Comparison of ENCODE assay signal across 23 cellular contexts in genomic region chr15:86256628-86257027, GRCh38.
A peak's percentile ranks its signal among the peaks of the same experiment; 100 is the strongest.
DNase-seq lines count a peak whose midpoint lies in the region; ATAC-seq and TF ChIP-seq lines count a peak whose summit lies in the region.
"Had no signal": no experiment of that assay in that cellular context is flagged by ENCODE, and none has a peak within 500 bp of the region (broad histone marks: within the 10 kb centered on the region; RNA-seq: fewer than 3 reads in every experiment).

No MANE protein-coding gene starts in this region.

- no peaks in the 10 kb centered on the region for H3K36me3 Mint-ChIP-seq in endodermal cell (ENCODE audit: low read depth)
- H3K36me3 Mint-ChIP-seq: CD14-positive monocyte; CD4-positive, alpha-beta memory T cell; CD4-positive, CD25-positive, alpha-beta regulatory T cell; CD8-positive, alpha-beta memory T cell had no signal

- WGBS in SK-N-SH (ENCODE audit: low lambda C conversion rate): 51% methylated on average over 6 of the region's 6 CpGs
- WGBS in endodermal cell (ENCODE audit: insufficient coverage in 1 of 2, insufficient read length in 1 of 2), 2 experiments: 67 to 79% methylated on average over 3 to 6 of the region's 6 CpGs

- no peak overlapping the region for H3K4me2 ChIP-seq in SK-N-SH
- H3K4me2 ChIP-seq: BLaER1 had no signal

- H3K4me3 ChIP-seq in SK-N-SH (ENCODE audit: low read depth in 2 of 2, low read length in 1 of 2) (no peak overlapping the region), endodermal cell (ENCODE audit: low read length) (no peak overlapping the region)
- H3K4me3 ChIP-seq: BLaER1, GM12878 had no signal

- H3K36me3 ChIP-seq in SK-N-SH (replicated peaks in 1 of 2; ENCODE audit: control insufficient read depth in 1 of 2, insufficient read depth in 2 of 2, low read length in 1 of 2): no peaks in the 10 kb centered on the region
- no peaks in the 10 kb centered on the region for H3K36me3 ChIP-seq in endodermal cell (ENCODE audit: control insufficient read depth, insufficient read depth, low read length)
- H3K36me3 ChIP-seq: BE2C, BLaER1 had no signal

- no peak for TF ChIP-seq CTCF in SK-N-SH (IDR thresholded peaks at IDR 0.05)
- peak; percentile 39 for TF ChIP-seq CTCF in endodermal cell (conservative IDR thresholded peaks at IDR 0.05)
- no peak for TF ChIP-seq CTCF in foreskin keratinocyte (conservative IDR thresholded peaks at IDR 0.05)

- no peaks in the 10 kb centered on the region for H3K27me3 Mint-ChIP-seq in endodermal cell (ENCODE audit: insufficient read depth)

- no peak; the same call in 1 of the 2 replicates for TF ChIP-seq RAD21 in SK-N-SH (IDR thresholded peaks at IDR 0.05; ENCODE audit: low read length)

- no peaks in the 10 kb centered on the region for H3K9me3 ChIP-seq in SK-N-SH
- H3K9me3 ChIP-seq in endodermal cell (ENCODE audit: control insufficient read depth, low read length): no peaks in the 10 kb centered on the region
- H3K9me3 ChIP-seq: BE2C, BLaER1 had no signal

- no peak overlapping the region for H2AFZ ChIP-seq in SK-N-SH (ENCODE audit: low read depth)

- CTCF ChIA-PET in SK-N-SH (lab: Yijun Ruan, JAX): interaction anchor here (0.7 to 2.1 kb wide), 4 partner anchors 12 to 38 kb away, joined by 3 to 7 read pairs (median 3); no protein-coding TSS in a partner anchor

- H3K27me3 ChIP-seq in SK-N-SH (ENCODE audit: insufficient read depth) (no peaks in the 10 kb centered on the region; the same call in 1 of the 2 replicates), endodermal cell (ENCODE audit: control insufficient read depth, insufficient read depth, low read length, poor library complexity, severe bottlenecking) (no peaks in the 10 kb centered on the region), foreskin keratinocyte (no peaks in the 10 kb centered on the region)
- H3K27me3 ChIP-seq: BE2C, BLaER1 had no signal

- H3K27ac Mint-ChIP-seq in endodermal cell: no peak overlapping the region
- H3K27ac Mint-ChIP-seq: CD14-positive monocyte; CD4-positive, alpha-beta memory T cell; CD4-positive, CD25-positive, alpha-beta regulatory T cell; CD8-positive, alpha-beta memory T cell had no signal

- H3K27ac ChIP-seq in SK-N-SH (ENCODE audit: low read depth in 2 of 2, low read length in 1 of 2) (no peak overlapping the region), endodermal cell (ENCODE audit: low read depth, low read length) (no peak overlapping the region), foreskin keratinocyte (no peak overlapping the region)
- H3K27ac ChIP-seq: 22Rv1, BLaER1 had no signal

- H3K4me3 Mint-ChIP-seq in endodermal cell: no peak overlapping the region
- H3K4me3 Mint-ChIP-seq: CD14-positive monocyte; CD4-positive, alpha-beta memory T cell; CD4-positive, CD25-positive, alpha-beta regulatory T cell; CD8-positive, alpha-beta memory T cell had no signal

- no peaks in the 10 kb centered on the region for H3F3A ChIP-seq in SK-N-SH (replicated peaks; ENCODE audit: insufficient read depth)

- ATAC-seq in SK-N-SH treated with all-trans-retinoic acid at 6 μM for 48 hours: no peak
- no peak for ATAC-seq in foreskin keratinocyte
- ATAC-seq: GM12878 had no signal

- POLR2A ChIA-PET in SK-N-SH (lab: Yijun Ruan, JAX): no interaction called here

- H3K4me1 ChIP-seq in SK-N-SH (ENCODE audit: control insufficient read depth in 1 of 2, insufficient read depth in 2 of 2, low read depth in 1 of 2, low read length in 1 of 2) (peaks cover 0 to 3% of the 10 kb centered on the region in 2 experiments; a peak in 1 of 4 replicates), endodermal cell (ENCODE audit: control insufficient read depth, insufficient read depth, low read length) (peaks cover 6% of the 10 kb centered on the region), foreskin keratinocyte (no peaks in the 10 kb centered on the region)
- H3K4me1 ChIP-seq: BE2C, BLaER1 had no signal

- no peaks in the 10 kb centered on the region for H3K79me2 ChIP-seq in SK-N-SH (ENCODE audit: insufficient read depth)

- H3K9ac ChIP-seq in SK-N-SH (no peak overlapping the region), endodermal cell (ENCODE audit: extremely low read depth, low read length, poor library complexity, severe bottlenecking) (no peak overlapping the region)
- H3K9ac ChIP-seq: BLaER1 had no signal

- H3K4me1 Mint-ChIP-seq in endodermal cell: peaks cover 10% of the 10 kb centered on the region
- H3K4me1 Mint-ChIP-seq: CD14-positive monocyte; CD4-positive, alpha-beta memory T cell; CD4-positive, CD25-positive, alpha-beta regulatory T cell; CD8-positive, alpha-beta memory T cell had no signal

- no peaks in the 10 kb centered on the region for H3K9me2 ChIP-seq in SK-N-SH

- H3K9me3 Mint-ChIP-seq in endodermal cell: no peaks in the 10 kb centered on the region
- H3K9me3 Mint-ChIP-seq: CD8-positive, alpha-beta memory T cell had no signal

- peak; percentile 64 for DNase-seq in SK-N-SH
- no peak for DNase-seq in endodermal cell
- no peak for DNase-seq in foreskin keratinocyte
- no peak for DNase-seq in 8988T
- DNase-seq: ACHN; BE2C; C1 segment of cervical spinal cord; CD4-positive, alpha-beta memory T cell; CD4-positive, CD25-positive, alpha-beta regulatory T cell; CD8-positive, alpha-beta memory T cell; COR-L47; DMS 273 treated with DMSO at 0.1 percent for 48 hours; DMS153; DMS53; DMS79; DND-41; EL; GDM1 had no signal

- no peaks in the 10 kb centered on the region for H4K20me1 ChIP-seq in SK-N-SH (ENCODE audit: insufficient read depth)
- H4K20me1 ChIP-seq: BLaER1 had no signal

- TF ChIP-seq EP300 in SK-N-SH (IDR thresholded peaks at IDR 0.05; ENCODE audit: borderline replicate concordance in 1 of 2, low read depth in 1 of 2, low read length in 1 of 2): no peak

TF ChIP-seq in SK-N-SH, 30 proteins besides CTCF, POLR2A, EP300 and RAD21:
- TF ChIP-seq MAX (IDR thresholded peaks at IDR 0.05; ENCODE audit: low read depth) (no peak), SIN3A (IDR thresholded peaks at IDR 0.05; ENCODE audit: borderline replicate concordance, low read depth, low read length) (no peak), GATA2 (CRISPR knock-in tag; IDR thresholded peaks at IDR 0.05) (peak; percentile 83)

TF ChIP-seq in SK-N-SH treated with all-trans-retinoic acid at 6 μM for 48 hours, 23 proteins besides CTCF, POLR2A, EP300 and RAD21:
- TF ChIP-seq ZFP30 (CRISPR knock-in tag; IDR thresholded peaks at IDR 0.05): no peak
- TF ChIP-seq ZNF565 (CRISPR knock-in tag; conservative IDR thresholded peaks at IDR 0.05; ENCODE audit: low read depth): no peak
- TF ChIP-seq ZNF70 (CRISPR knock-in tag; IDR thresholded peaks at IDR 0.05): no peak
